12 cellular contexts compared by ENCODE assay signal in genomic region chr1:187001198-187001904, GRCh38.
DNase-seq lines count a peak whose midpoint lies in the region; ATAC-seq, FAIRE-seq and TF ChIP-seq lines count a peak whose summit lies in the region.
"Had no signal": no experiment of that assay in that cellular context is flagged by ENCODE, and none has a peak within 500 bp of the region (broad histone marks: within the 10 kb centered on the region; RNA-seq: fewer than 3 reads in every experiment).

No MANE protein-coding gene starts in this region.

- FAIRE-seq in D721Med (lab: Jason Lieb, UNC) (peak; percentile 96), endothelial cell of umbilical vein (lab: Jason Lieb, UNC) (no peak)

- no peak overlapping the region for H4K8ac ChIP-seq in trophoblast cell (ENCODE audit: low read depth, low read length)

- CTCF ChIA-PET in endothelial cell of umbilical vein (lab: Charles Lee): no interaction called here

- H3K27ac ChIP-seq in endothelial cell of umbilical vein (ENCODE audit: insufficient read depth, low read depth, low read length) (no peak overlapping the region), trophoblast cell (ENCODE audit: low read depth, low read length) (no peak overlapping the region)
- H3K27ac ChIP-seq: cardiac muscle cell had no signal

- H3K4me3 ChIP-seq in endothelial cell of umbilical vein (replicated peaks in 1 of 3; ENCODE audit: insufficient read depth in 1 of 3, low read depth in 1 of 3, low read length in 3 of 3) (no peak overlapping the region), trophoblast cell (ENCODE audit: low read depth, low read length) (no peak overlapping the region)
- H3K4me3 ChIP-seq: cardiac muscle cell had no signal

- H2BK12ac ChIP-seq in trophoblast cell (ENCODE audit: low read length): no peak overlapping the region

- H3K23ac ChIP-seq in trophoblast cell (ENCODE audit: low read length): no peak overlapping the region

- no peak overlapping the region for H3K4me3 Mint-ChIP-seq in activated T-helper 17 cell treated with anti-CD3 and anti-CD28 coated beads, Interleukin-2, amount 50 U/mL, for 72 hours
- no peak overlapping the region for H3K4me3 Mint-ChIP-seq in activated T-helper 2 cell treated with anti-CD3 and anti-CD28 coated beads, Interferon-gamma antibody, Interleukin-2, Interleukin-4, amounts not matched to agents 10 μg/mL and 5 μg/mL and 100 μg/mL, durations not matched to agents 14 hours and 24 hours and 36 hours (ENCODE audit: low read depth)

- no peak overlapping the region for H3K14ac ChIP-seq in trophoblast cell (ENCODE audit: low read length)

- H3K36me3 Mint-ChIP-seq in activated T-helper 17 cell treated with anti-CD3 and anti-CD28 coated beads, Interleukin-2, amount 50 U/mL, for 72 hours (ENCODE audit: low read depth): no peaks in the 10 kb centered on the region
- H3K36me3 Mint-ChIP-seq in activated T-helper 2 cell treated with anti-CD3 and anti-CD28 coated beads, Interferon-gamma antibody, Interleukin-2, Interleukin-4, amounts not matched to agents 10 μg/mL and 5 μg/mL and 100 μg/mL, durations not matched to agents 14 hours and 24 hours and 36 hours (ENCODE audit: low read depth): no peaks in the 10 kb centered on the region

- H3K9me3 Mint-ChIP-seq in activated T-helper 17 cell treated with anti-CD3 and anti-CD28 coated beads, Interleukin-2, amount 50 U/mL, for 72 hours: peaks cover 2% of the 10 kb centered on the region
- no peaks in the 10 kb centered on the region for H3K9me3 Mint-ChIP-seq in activated T-helper 2 cell treated with anti-CD3 and anti-CD28 coated beads, Interferon-gamma antibody, Interleukin-2, Interleukin-4, amounts not matched to agents 10 μg/mL and 5 μg/mL and 100 μg/mL, durations not matched to agents 14 hours and 24 hours and 36 hours

- no peak overlapping the region for H2AK5ac ChIP-seq in trophoblast cell (ENCODE audit: low read length)

- no peaks in the 10 kb centered on the region for H3K9me1 ChIP-seq in endothelial cell of umbilical vein (replicated peaks; ENCODE audit: control insufficient read depth, extremely low read depth, insufficient read depth, low read length)

- no peak for DNase-seq in D721Med (ENCODE audit: insufficient read length, low spot score)
- peak; percentile 11 for DNase-seq in NCI-H82 treated with DMSO at 0.1 percent for 48 hours (lab: John Stamatoyannopoulos, UW; ENCODE audit: unreplicated experiment)
- DNase-seq in endothelial cell of umbilical vein (ENCODE audit: low read depth, low spot score): peak; percentile 24
- DNase-seq in trophoblast cell: peak; percentile 8 to 93
- DNase-seq in LoVo (ENCODE audit: low spot score): no peak
- DNase-seq in activated T-helper 2 cell treated with anti-CD3 and anti-CD28 coated beads, Interferon-gamma antibody, Interleukin-2, Interleukin-4, amounts not matched to agents 10 μg/mL and 5 μg/mL and 100 μg/mL, durations not matched to agents 14 hours and 24 hours and 36 hours (ENCODE audit: low spot score): no peak
- DNase-seq: activated CD8-positive, alpha-beta memory T cell treated with anti-CD3 and anti-CD28 coated beads, Interleukin-2, amount 50 U/mL, for 4 hours; NCI-H526 treated with DMSO at 0.1 percent for 48 hours; T1000 had no signal

- no peak overlapping the region for H3K27ac Mint-ChIP-seq in activated T-helper 17 cell treated with anti-CD3 and anti-CD28 coated beads, Interleukin-2, amount 50 U/mL, for 72 hours
- H3K27ac Mint-ChIP-seq in activated T-helper 2 cell treated with anti-CD3 and anti-CD28 coated beads, Interferon-gamma antibody, Interleukin-2, Interleukin-4, amounts not matched to agents 10 μg/mL and 5 μg/mL and 100 μg/mL, durations not matched to agents 14 hours and 24 hours and 36 hours: no peak overlapping the region

- BruUV-seq in endothelial cell of umbilical vein (replicated peaks; lab: Mats Ljungman, UMichigan): no TSS peak

- H3K4me1 Mint-ChIP-seq in activated T-helper 17 cell treated with anti-CD3 and anti-CD28 coated beads, Interleukin-2, amount 50 U/mL, for 72 hours: no peaks in the 10 kb centered on the region
- H3K4me1 Mint-ChIP-seq in activated T-helper 2 cell treated with anti-CD3 and anti-CD28 coated beads, Interferon-gamma antibody, Interleukin-2, Interleukin-4, amounts not matched to agents 10 μg/mL and 5 μg/mL and 100 μg/mL, durations not matched to agents 14 hours and 24 hours and 36 hours (ENCODE audit: low read depth): no peaks in the 10 kb centered on the region

- no peak overlapping the region for H4K91ac ChIP-seq in trophoblast cell (ENCODE audit: low read depth, low read length)

- no peak for TF ChIP-seq POLR2A in endothelial cell of umbilical vein (IDR thresholded peaks at IDR 0.05; ENCODE audit: low read depth, low read length)

- no peak overlapping the region for H3K4ac ChIP-seq in trophoblast cell (ENCODE audit: low read depth, low read length)

- no peak overlapping the region for H2BK5ac ChIP-seq in trophoblast cell (ENCODE audit: low read depth, low read length, poor library complexity)

- H3K4me2 ChIP-seq in endothelial cell of umbilical vein (ENCODE audit: insufficient read depth, low read length) (no peak overlapping the region), trophoblast cell (ENCODE audit: low read length) (no peak overlapping the region)

- H3K4me1 ChIP-seq in endothelial cell of umbilical vein (ENCODE audit: control insufficient read depth, extremely low read depth, insufficient read depth, low read length): peaks cover 4% of the 10 kb centered on the region
- H3K4me1 ChIP-seq in trophoblast cell (ENCODE audit: control insufficient read depth in 1 of 2, insufficient read depth in 2 of 2, low read length in 2 of 2): no peaks in the 10 kb centered on the region

- H4K20me1 ChIP-seq in endothelial cell of umbilical vein (replicated peaks; ENCODE audit: control insufficient read depth, extremely low read depth, insufficient read depth, low read length): no peaks in the 10 kb centered on the region

- dilution Hi-C loops in endothelial cell of umbilical vein (cut with MboI; ENCODE audit: extremely low pct_ligation_motif_present, low sequenced_read_pairs): no loop called here

- intact Hi-C loops in endothelial cell of umbilical vein (cut with micrococcal nuclease): no loop called here
- intact Hi-C loops in activated T-helper 2 cell treated with anti-CD3 and anti-CD28 coated beads, Interferon-gamma antibody, Interleukin-2, Interleukin-4, amounts not matched to agents 10 μg/mL and 5 μg/mL and 100 μg/mL, durations not matched to agents 14 hours and 24 hours and 36 hours (cut with micrococcal nuclease): no loop called here

- H3K18ac ChIP-seq in trophoblast cell (ENCODE audit: low read length): no peak overlapping the region

- H3K9me3 ChIP-seq in endothelial cell of umbilical vein (replicated peaks; ENCODE audit: control insufficient read depth, insufficient read depth, low read length) (no peaks in the 10 kb centered on the region), trophoblast cell (ENCODE audit: insufficient read depth, low read depth, low read length) (no peaks in the 10 kb centered on the region)

- no peak for ATAC-seq in GM19452 (IDR thresholded peaks at IDR 0.05; ENCODE audit: unreplicated experiment)
- no peak for ATAC-seq in activated T-helper 17 cell treated with anti-CD3 and anti-CD28 coated beads, Interleukin-2, amount 50 U/mL, for 72 hours (replicated peaks)

- POLR2A ChIA-PET in endothelial cell of umbilical vein (lab: Charles Lee): no interaction called here

- H3K79me1 ChIP-seq in trophoblast cell (ENCODE audit: low read length): no peaks in the 10 kb centered on the region

- no peak overlapping the region for H3K9ac ChIP-seq in endothelial cell of umbilical vein (replicated peaks; ENCODE audit: extremely low read depth, insufficient read depth, low read length)
- H3K9ac ChIP-seq in trophoblast cell (ENCODE audit: low read length): no peak overlapping the region

- H3K27me3 ChIP-seq in endothelial cell of umbilical vein (ENCODE audit: control insufficient read depth in 2 of 2, insufficient read depth in 2 of 2, low read length in 2 of 2) (no peaks in the 10 kb centered on the region), trophoblast cell (ENCODE audit: insufficient read depth, low read length) (no peaks in the 10 kb centered on the region)
- H3K27me3 ChIP-seq: cardiac muscle cell had no signal

- H2BK120ac ChIP-seq in trophoblast cell (ENCODE audit: insufficient read depth, low read length, poor library complexity): no peak overlapping the region

- H3K79me2 ChIP-seq in endothelial cell of umbilical vein (ENCODE audit: control insufficient read depth, insufficient read depth, low read length): no peaks in the 10 kb centered on the region
- H3K79me2 ChIP-seq in trophoblast cell (ENCODE audit: control insufficient read depth, insufficient read depth, low read length, poor library complexity): no peaks in the 10 kb centered on the region

- H4K12ac ChIP-seq in trophoblast cell (ENCODE audit: low read depth, low read length): no peak overlapping the region

- peaks cover 13% of the 10 kb centered on the region for H3K27me3 Mint-ChIP-seq in activated T-helper 17 cell treated with anti-CD3 and anti-CD28 coated beads, Interleukin-2, amount 50 U/mL, for 72 hours
- H3K27me3 Mint-ChIP-seq in activated T-helper 2 cell treated with anti-CD3 and anti-CD28 coated beads, Interferon-gamma antibody, Interleukin-2, Interleukin-4, amounts not matched to agents 10 μg/mL and 5 μg/mL and 100 μg/mL, durations not matched to agents 14 hours and 24 hours and 36 hours (ENCODE audit: low read depth): no peaks in the 10 kb centered on the region

- no peaks in the 10 kb centered on the region for H3K36me3 ChIP-seq in endothelial cell of umbilical vein (ENCODE audit: control insufficient read depth in 2 of 2, extremely low read depth in 1 of 2, insufficient read depth in 2 of 2, low read length in 2 of 2)
- H3K36me3 ChIP-seq in trophoblast cell (ENCODE audit: control insufficient read depth in 1 of 2, insufficient read depth in 2 of 2, low read length in 2 of 2): no peaks in the 10 kb centered on the region
- H3K36me3 ChIP-seq: cardiac muscle cell had no signal

- no CpG with 5 or more reads among the region's 4 CpGs for WGBS in trophoblast cell (ENCODE audit: extremely low coverage, insufficient coverage, insufficient read length)

- H2AFZ ChIP-seq in endothelial cell of umbilical vein (ENCODE audit: low read depth, low read length): no peak overlapping the region
- H2AFZ ChIP-seq in trophoblast cell (ENCODE audit: insufficient read depth, low read length, poor library complexity): no peak overlapping the region

- TF ChIP-seq CTCF in D721Med (IDR thresholded peaks at IDR 0.05; ENCODE audit: insufficient read depth, missing control alignments) (no peak), endothelial cell of umbilical vein (IDR thresholded peaks at IDR 0.05; ENCODE audit: extremely low read depth in 1 of 2, insufficient read depth in 1 of 2, low read depth in 1 of 2, low read length in 2 of 2) (no peak)

TF ChIP-seq in endothelial cell of umbilical vein, 7 proteins besides CTCF, POLR2A, EP300 and RAD21 (continues in another document):
- no peak for TF ChIP-seq POLR2AphosphoS5 (IDR thresholded peaks at IDR 0.05; ENCODE audit: insufficient read depth, low read depth, low read length)
- no peak for TF ChIP-seq EZH2 (IDR thresholded peaks at IDR 0.05; ENCODE audit: borderline replicate concordance, low read depth, low read length, severe bottlenecking)
- TF ChIP-seq FOS (IDR thresholded peaks at IDR 0.05; ENCODE audit: borderline replicate concordance, insufficient read depth, low read length): peak; percentile 10

Comparison
In these comparisons a context has a peak if more than half of its experiments do, and no peak if none do; other contexts are left out.
1. DNase-seq: peak in NCI-H82 treated with DMSO at 0.1 percent for 48 hours (single experiment), endothelial cell of umbilical vein (single experiment) and trophoblast cell (2 of 2); none in D721Med (single experiment), LoVo (single experiment) and activated T-helper 2 cell treated with anti-CD3 and anti-CD28 coated beads, Interferon-gamma antibody, Interleukin-2, Interleukin-4, amounts not matched to agents 10 μg/mL and 5 μg/mL and 100 μg/mL, durations not matched to agents 14 hours and 24 hours and 36 hours (single experiment).